In genomic region chr1:183995322-183996035, GRCh38 we compare ENCODE assay signal across 1 cellular context.
TF ChIP-seq lines count a peak whose summit lies in the region.

No MANE protein-coding gene starts in this region.

TF ChIP-seq in IMR-90, 13 proteins besides CTCF, POLR2A, EP300 and RAD21 (continued from another document):
- TF ChIP-seq ELK1 (IDR thresholded peaks at IDR 0.05; ENCODE audit: borderline replicate concordance, low read depth, low read length), result no peak
